Comparison of ENCODE assay signal across 20 cellular contexts in genomic region chr13:37313383-37313782, GRCh38.
A peak's percentile ranks its signal among the peaks of the same experiment; 100 is the strongest.
DNase-seq lines count a peak whose midpoint lies in the region; ATAC-seq and TF ChIP-seq lines count a peak whose summit lies in the region.
"Had no signal": no experiment of that assay in that cellular context is flagged by ENCODE, and none has a peak within 500 bp of the region (broad histone marks: within the 10 kb centered on the region; RNA-seq: fewer than 3 reads in every experiment).

No MANE protein-coding gene starts in this region.

- no peaks in the 10 kb centered on the region for H4K20me1 ChIP-seq in mammary epithelial cell (ENCODE audit: insufficient read depth, low read length)

- dilution Hi-C loops in mammary epithelial cell (cut with HindIII; ENCODE audit: low sequenced_read_pairs), result no loop called here

- no TSS peak for BruUV-seq in mammary epithelial cell (replicated peaks; lab: Mats Ljungman, UMichigan)

- no peak overlapping the region for H3K27ac Mint-ChIP-seq in activated CD4-positive, alpha-beta T cell treated with anti-CD3 and anti-CD28 coated beads for 36 hours
- H3K27ac Mint-ChIP-seq: activated CD8-positive, alpha-beta T cell treated with anti-CD3 and anti-CD28 coated beads for 36 hours; activated T-helper 1 cell treated with anti-CD3 and anti-CD28 coated beads, Interleukin-12 subunit alpha, Interleukin-12 subunit beta, Interleukin-2, Interleukin-4 antibody, amounts not matched to agents 30 ng/mL and 10 ng/mL and 1 ng/mL, durations not matched to agents 14 hours and 24 hours and 36 hours; naive thymus-derived CD4-positive, alpha-beta T cell; progenitor cell of endocrine pancreas; stimulated activated naive CD8-positive, alpha-beta T cell treated with anti-CD3 and anti-CD28 coated beads, Interleukin-15, Interleukin-2, amounts not matched to agents 100 ng/mL and 50 ng/mL, for 24 hours had no signal

- peaks cover 5% of the 10 kb centered on the region for H3K9me3 ChIP-seq in mammary epithelial cell (replicated peaks; ENCODE audit: insufficient read depth, low read length)
- H3K9me3 ChIP-seq: A549, lower lobe of right lung, upper lobe of right lung had no signal

- H3K4me1 Mint-ChIP-seq in activated CD4-positive, alpha-beta T cell treated with anti-CD3 and anti-CD28 coated beads for 36 hours, result no peaks in the 10 kb centered on the region
- H3K4me1 Mint-ChIP-seq: naive thymus-derived CD4-positive, alpha-beta T cell had no signal

- peak overlapping the region; percentile 29 for H3K27ac ChIP-seq in mammary epithelial cell (ENCODE audit: insufficient read depth, low read depth, low read length)
- H3K27ac ChIP-seq: A549, lower lobe of right lung, upper lobe of right lung had no signal

- H3K27me3 Mint-ChIP-seq in activated CD4-positive, alpha-beta T cell treated with anti-CD3 and anti-CD28 coated beads for 36 hours, result no peaks in the 10 kb centered on the region
- H3K27me3 Mint-ChIP-seq: activated CD8-positive, alpha-beta T cell treated with anti-CD3 and anti-CD28 coated beads for 36 hours; progenitor cell of endocrine pancreas; stimulated activated naive CD8-positive, alpha-beta T cell treated with anti-CD3 and anti-CD28 coated beads, Interleukin-15, Interleukin-2, amounts not matched to agents 100 ng/mL and 50 ng/mL, for 24 hours had no signal

- 4% methylated on average over 2 of the region's 2 CpGs for WGBS in mammary epithelial cell (ENCODE audit: low coverage, missing lambda C conversion rate)

- no peak overlapping the region for H3K4me3 Mint-ChIP-seq in activated CD4-positive, alpha-beta T cell treated with anti-CD3 and anti-CD28 coated beads for 36 hours
- H3K4me3 Mint-ChIP-seq: activated CD8-positive, alpha-beta T cell treated with anti-CD3 and anti-CD28 coated beads for 36 hours; activated T-helper 1 cell treated with anti-CD3 and anti-CD28 coated beads, Interleukin-12 subunit alpha, Interleukin-12 subunit beta, Interleukin-2, Interleukin-4 antibody, amounts not matched to agents 30 ng/mL and 10 ng/mL and 1 ng/mL, durations not matched to agents 14 hours and 24 hours and 36 hours; naive thymus-derived CD4-positive, alpha-beta T cell; stimulated activated naive CD8-positive, alpha-beta T cell treated with anti-CD3 and anti-CD28 coated beads, Interleukin-15, Interleukin-2, amounts not matched to agents 100 ng/mL and 50 ng/mL, for 24 hours had no signal

- CTCF ChIA-PET in mammary epithelial cell (lab: Charles Lee; ENCODE audit: low non-redundant PET), result no interaction called here
- CTCF ChIA-PET in activated CD4-positive, alpha-beta T cell treated with anti-CD3 and anti-CD28 coated beads for 36 hours (lab: Charles Lee), result no interaction called here

- peaks cover 4% of the 10 kb centered on the region for H3K9me3 Mint-ChIP-seq in activated CD4-positive, alpha-beta T cell treated with anti-CD3 and anti-CD28 coated beads for 36 hours (ENCODE audit: low read depth)
- H3K9me3 Mint-ChIP-seq: stimulated activated naive CD8-positive, alpha-beta T cell treated with anti-CD3 and anti-CD28 coated beads, Interleukin-15, Interleukin-2, amounts not matched to agents 100 ng/mL and 50 ng/mL, for 24 hours had no signal

- no peak overlapping the region for H3K4me3 ChIP-seq in mammary epithelial cell (replicated peaks in 1 of 3; ENCODE audit: insufficient read depth in 1 of 3, low read depth in 2 of 3, low read length in 3 of 3)
- no peak overlapping the region for H3K4me3 ChIP-seq in foreskin fibroblast (ENCODE audit: low read depth in 1 of 2, low read length in 2 of 2)
- H3K4me3 ChIP-seq: A549, lower lobe of right lung, upper lobe of right lung had no signal

- in situ Hi-C loops in mammary epithelial cell (cut with MboI; ENCODE audit: low sequenced_read_pairs in 2 of 2), result no loop called here

- no peak overlapping the region for H3K9ac ChIP-seq in mammary epithelial cell (ENCODE audit: insufficient read depth, low read length)

- DNase-seq in AG08396 (ENCODE audit: low spot score), result peak; percentile 45
- DNase-seq in HS-5 (ENCODE audit: low read depth), result peak; percentile 63
- DNase-seq in mammary epithelial cell, result peak; percentile 91
- peak; percentile 81 to 93 for DNase-seq in foreskin fibroblast
- no peak for DNase-seq in NOMO-1 (lab: John Stamatoyannopoulos, UW; ENCODE audit: unreplicated experiment in 2 of 2)
- DNase-seq in activated CD4-positive, alpha-beta T cell treated with anti-CD3 and anti-CD28 coated beads for 36 hours, result no peak
- DNase-seq: activated CD8-positive, alpha-beta T cell treated with anti-CD3 and anti-CD28 coated beads for 36 hours; foreskin melanocyte; lower lobe of right lung; naive thymus-derived CD4-positive, alpha-beta T cell; NCI-H2081 treated with DMSO at 0.1 percent for 48 hours; NCI-H69; SW 1271; upper lobe of right lung had no signal

- ATAC-seq in HG03280 (IDR thresholded peaks at IDR 0.05; ENCODE audit: unreplicated experiment), result no peak
- no peak for ATAC-seq in activated CD4-positive, alpha-beta T cell treated with anti-CD3 and anti-CD28 coated beads for 36 hours
- no peak for ATAC-seq in HG03439 (IDR thresholded peaks at IDR 0.05; ENCODE audit: unreplicated experiment)
- ATAC-seq: A549; activated CD8-positive, alpha-beta T cell treated with anti-CD3 and anti-CD28 coated beads for 36 hours; lower lobe of right lung; naive thymus-derived CD4-positive, alpha-beta T cell; upper lobe of right lung had no signal

- POLR2A ChIA-PET in activated CD4-positive, alpha-beta T cell treated with anti-CD3 and anti-CD28 coated beads for 36 hours (lab: Charles Lee), result no interaction called here

- peaks cover 18% of the 10 kb centered on the region for H3K4me1 ChIP-seq in mammary epithelial cell (ENCODE audit: insufficient read depth, low read length)
- H3K4me1 ChIP-seq: A549, lower lobe of right lung, upper lobe of right lung had no signal

- no peak for TF ChIP-seq CTCF in mammary epithelial cell (conservative IDR thresholded peaks at IDR 0.05 in 1 of 2, IDR thresholded peaks at IDR 0.05 in 1 of 2; ENCODE audit: extremely low read depth in 1 of 2, insufficient read depth in 1 of 2, low read depth in 1 of 2, low read length in 2 of 2)
- no peak for TF ChIP-seq CTCF in foreskin fibroblast (IDR thresholded peaks at IDR 0.05; ENCODE audit: low read depth, low read length)

- H3K36me3 Mint-ChIP-seq in activated CD4-positive, alpha-beta T cell treated with anti-CD3 and anti-CD28 coated beads for 36 hours (ENCODE audit: low read depth), result no peaks in the 10 kb centered on the region

- peak overlapping the region; percentile 35 for H3K4me2 ChIP-seq in mammary epithelial cell (ENCODE audit: insufficient read depth, low read depth, low read length)
- H3K4me2 ChIP-seq: A549 had no signal

- intact Hi-C loops in mammary epithelial cell (cut with micrococcal nuclease), result no loop called here
- intact Hi-C loops in activated CD4-positive, alpha-beta T cell treated with anti-CD3 and anti-CD28 coated beads for 36 hours (cut with DNase I, micrococcal nuclease), result no loop called here

- H3K79me2 ChIP-seq in mammary epithelial cell (ENCODE audit: insufficient read depth, low read length), result no peaks in the 10 kb centered on the region

- no peaks in the 10 kb centered on the region for H3K27me3 ChIP-seq in mammary epithelial cell (ENCODE audit: insufficient read depth, low read length)
- H3K27me3 ChIP-seq: upper lobe of right lung had no signal

- H3K36me3 ChIP-seq in mammary epithelial cell (ENCODE audit: insufficient read depth, low read length), result no peaks in the 10 kb centered on the region
- H3K36me3 ChIP-seq: lower lobe of right lung, upper lobe of right lung had no signal

- peak overlapping the region; percentile 25 for H2AFZ ChIP-seq in mammary epithelial cell (ENCODE audit: low read depth, low read length)

Comparison
In these comparisons a context has a peak if more than half of its experiments do, and no peak if none do; other contexts are left out.
1. DNase-seq: peak in AG08396 (single experiment), HS-5 (single experiment), mammary epithelial cell (single experiment) and foreskin fibroblast (2 of 2); none in NOMO-1 (0 of 2) and activated CD4-positive, alpha-beta T cell treated with anti-CD3 and anti-CD28 coated beads for 36 hours (single experiment).